Comparison of ENCODE assay signal across 25 cellular contexts in the genomic region with DNA sequence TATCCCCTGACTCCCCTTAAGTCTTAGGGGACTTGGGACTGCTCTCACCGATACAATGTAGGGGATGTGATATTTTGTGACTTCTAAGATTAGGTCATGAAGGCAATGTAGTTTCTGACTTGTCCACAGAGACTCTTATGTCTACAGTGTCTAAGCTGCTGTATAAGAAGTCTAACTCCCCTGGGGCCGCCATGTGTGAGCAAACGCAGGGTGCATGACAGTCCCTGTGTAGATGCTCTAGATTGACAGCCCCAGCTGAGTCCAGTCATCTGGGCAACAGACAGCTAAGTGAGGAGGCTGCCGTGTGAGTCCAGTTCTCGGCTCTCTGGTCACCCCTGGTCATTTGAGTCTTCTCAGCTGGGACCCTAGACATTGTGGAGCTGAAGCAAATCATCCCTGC.
"Had no signal": no experiment of that assay in that cellular context is flagged by ENCODE, and none has a peak within 500 bp of the region (broad histone marks: within the 10 kb centered on the region; RNA-seq: fewer than 3 reads in every experiment).

No MANE protein-coding gene starts in this region.

- ATAC-seq: gastrocnemius medialis; heart left ventricle; left lung; mucosa of descending colon; natural killer cell treated with Interleukin-12 subunit alpha and Interleukin-12 subunit beta and Interleukin-15 and Interleukin-18, amount 100 ng/mL, for 72 hours; pancreas; right lobe of liver; stimulated activated memory B cell treated with anti-CD40 and anti-IgM and Interleukin-4, amounts not matched to agents 10 μg/mL and 1 μg/mL and 100 μg/mL, for 72 hours; upper lobe of right lung had no signal

- H3K36me3 Mint-ChIP-seq: mesothelial cell of epicardium; naive B cell; natural killer cell treated with Interleukin-12 subunit alpha and Interleukin-12 subunit beta and Interleukin-15 and Interleukin-18, amount 100 ng/mL, for 72 hours; stimulated activated memory B cell treated with anti-CD40 and anti-IgM and Interleukin-4, amounts not matched to agents 10 μg/mL and 1 μg/mL and 100 μg/mL, for 72 hours had no signal

- H3K9me3 Mint-ChIP-seq: mesothelial cell of epicardium; natural killer cell treated with Interleukin-12 subunit alpha and Interleukin-12 subunit beta and Interleukin-15 and Interleukin-18, amount 100 ng/mL, for 72 hours; neural crest cell; stimulated activated memory B cell treated with anti-CD40 and anti-IgM and Interleukin-4, amounts not matched to agents 10 μg/mL and 1 μg/mL and 100 μg/mL, for 72 hours; stimulated activated naive CD8-positive, alpha-beta T cell treated with anti-CD3 and anti-CD28 coated beads, Interleukin-15, Interleukin-2, amounts not matched to agents 100 ng/mL and 50 ng/mL, for 24 hours had no signal

- H3K4me1 ChIP-seq: gastrocnemius medialis, left lung, pancreas, right lobe of liver, suprapubic skin, transverse colon, upper lobe of right lung, uterus had no signal

- H3K4me2 ChIP-seq: hepatocyte, smooth muscle cell had no signal

- H2AFZ ChIP-seq: hepatocyte had no signal

- H3K4me3 Mint-ChIP-seq: mesothelial cell of epicardium; naive B cell; natural killer cell treated with Interleukin-12 subunit alpha and Interleukin-12 subunit beta and Interleukin-15 and Interleukin-18, amount 100 ng/mL, for 72 hours; neural crest cell; stimulated activated memory B cell treated with anti-CD40 and anti-IgM and Interleukin-4, amounts not matched to agents 10 μg/mL and 1 μg/mL and 100 μg/mL, for 72 hours; stimulated activated naive CD8-positive, alpha-beta T cell treated with anti-CD3 and anti-CD28 coated beads, Interleukin-15, Interleukin-2, amounts not matched to agents 100 ng/mL and 50 ng/mL, for 24 hours had no signal

- H3K27me3 ChIP-seq: dorsolateral prefrontal cortex, gastrocnemius medialis, heart left ventricle, hepatocyte, left lung, neutrophil, pancreas, right lobe of liver, transverse colon, upper lobe of right lung, uterus had no signal

- H3K36me3 ChIP-seq: gastrocnemius medialis, heart left ventricle, left lung, neutrophil, pancreas, right lobe of liver, suprapubic skin, transverse colon, upper lobe of right lung, uterus had no signal

- H3K9me3 ChIP-seq: gastrocnemius medialis, heart left ventricle, left lung, mucosa of descending colon, neutrophil, pancreas, right lobe of liver, suprapubic skin, transverse colon, upper lobe of right lung, uterus had no signal

- H3K4me1 Mint-ChIP-seq: mesothelial cell of epicardium; naive B cell; neural crest cell; stimulated activated memory B cell treated with anti-CD40 and anti-IgM and Interleukin-4, amounts not matched to agents 10 μg/mL and 1 μg/mL and 100 μg/mL, for 72 hours had no signal

- DNase-seq: dorsolateral prefrontal cortex; effector CD4-positive, alpha-beta T cell; gastrocnemius medialis; heart left ventricle; kidney; left lung; mesenchymal stem cell; mucosa of descending colon; naive B cell; pancreas; right lobe of liver; stimulated activated CD4-positive, alpha-beta T cell treated with anti-CD3 and anti-CD28 coated beads, Interleukin-2, amount 100 ng/mL, for 24 hours; stimulated activated CD4-positive, alpha-beta T cell treated with anti-CD3 and anti-CD28 coated beads, Interleukin-4, amount 100 ng/mL, for 4 hours; transverse colon; upper lobe of right lung; uterus had no signal

- H3K27ac Mint-ChIP-seq: mesothelial cell of epicardium; natural killer cell treated with Interleukin-12 subunit alpha and Interleukin-12 subunit beta and Interleukin-15 and Interleukin-18, amount 100 ng/mL, for 72 hours; stimulated activated memory B cell treated with anti-CD40 and anti-IgM and Interleukin-4, amounts not matched to agents 10 μg/mL and 1 μg/mL and 100 μg/mL, for 72 hours; stimulated activated naive CD8-positive, alpha-beta T cell treated with anti-CD3 and anti-CD28 coated beads, Interleukin-15, Interleukin-2, amounts not matched to agents 100 ng/mL and 50 ng/mL, for 24 hours had no signal

- H3K27me3 Mint-ChIP-seq: natural killer cell treated with Interleukin-12 subunit alpha and Interleukin-12 subunit beta and Interleukin-15 and Interleukin-18, amount 100 ng/mL, for 72 hours; stimulated activated memory B cell treated with anti-CD40 and anti-IgM and Interleukin-4, amounts not matched to agents 10 μg/mL and 1 μg/mL and 100 μg/mL, for 72 hours; stimulated activated naive CD8-positive, alpha-beta T cell treated with anti-CD3 and anti-CD28 coated beads, Interleukin-15, Interleukin-2, amounts not matched to agents 100 ng/mL and 50 ng/mL, for 24 hours had no signal

- H3K4me3 ChIP-seq: dorsolateral prefrontal cortex, gastrocnemius medialis, heart left ventricle, hepatocyte, left lung, mucosa of descending colon, pancreas, right lobe of liver, smooth muscle cell, suprapubic skin, transverse colon, upper lobe of right lung, uterus had no signal

- H3K79me2 ChIP-seq: hepatocyte had no signal

- H3K27ac ChIP-seq: dorsolateral prefrontal cortex, gastrocnemius medialis, heart left ventricle, hepatocyte, left lung, neutrophil, pancreas, right lobe of liver, suprapubic skin, transverse colon, upper lobe of right lung, uterus had no signal
